ENCODE assay signal across 8 cellular contexts in the genomic region with DNA sequence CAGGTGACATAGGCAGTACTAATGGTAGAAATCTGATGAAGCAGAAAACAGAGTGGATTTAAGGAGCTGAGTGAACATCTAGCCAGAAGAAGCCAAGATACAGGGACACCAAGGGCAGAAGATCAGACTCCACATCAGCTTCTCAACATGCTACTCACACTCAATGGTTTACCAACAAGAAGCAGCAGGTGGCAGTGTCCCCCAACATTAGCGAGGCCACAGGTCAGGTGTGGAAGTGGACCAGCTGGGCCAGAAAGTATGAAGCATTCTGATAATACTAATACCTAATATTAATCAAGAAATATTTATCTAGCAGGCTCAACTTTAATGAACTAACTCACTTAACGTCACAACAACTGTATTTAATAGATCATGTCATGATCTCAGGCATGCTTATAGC.
DNase-seq lines count a peak whose midpoint lies in the region; ATAC-seq, FAIRE-seq and TF ChIP-seq lines count a peak whose summit lies in the region.

No MANE protein-coding gene starts in this region.

- H2AFZ ChIP-seq in PC-3 (ENCODE audit: low read length) = no peak overlapping the region

- H3K4me1 Mint-ChIP-seq in activated T-helper 1 cell treated with anti-CD3 and anti-CD28 coated beads, Interleukin-12 subunit alpha, Interleukin-12 subunit beta, Interleukin-2, Interleukin-4 antibody, amounts not matched to agents 30 ng/mL and 10 ng/mL and 1 ng/mL, durations not matched to agents 14 hours and 24 hours and 36 hours (ENCODE audit: low read depth) = no peaks in the 10 kb centered on the region

- CTCF ChIA-PET in A549 (lab: Yijun Ruan, JAX) (interaction anchor here (0.7 to 2.3 kb wide), 26 partner anchors 9 to 852 kb away, joined by 3 to 28 read pairs (median 4); partner anchors contain the start of gene TMEM184C), PC-3 (lab: Charles Lee) (interaction anchor here (0.5 to 1.7 kb wide), 5 partner anchors 74 to 848 kb away, joined by 3 to 29 read pairs (median 4); no protein-coding TSS in a partner anchor)

- BruUV-seq in PC-3 (replicated peaks; lab: Mats Ljungman, UMichigan) = no TSS peak

- no peak overlapping the region for H3K4me3 Mint-ChIP-seq in activated T-helper 1 cell treated with anti-CD3 and anti-CD28 coated beads, Interleukin-12 subunit alpha, Interleukin-12 subunit beta, Interleukin-2, Interleukin-4 antibody, amounts not matched to agents 30 ng/mL and 10 ng/mL and 1 ng/mL, durations not matched to agents 14 hours and 24 hours and 36 hours

- H3K27ac ChIP-seq in A549 = no peak overlapping the region
- H3K27ac ChIP-seq in PC-3 (ENCODE audit: low read length) = no peak overlapping the region

- TF ChIP-seq EP300 in A549 (IDR thresholded peaks at IDR 0.05) = no peak

- peak; percentile 72 to 84 for TF ChIP-seq RAD21 in A549 (conservative IDR thresholded peaks at IDR 0.05 in 1 of 2, IDR thresholded peaks at IDR 0.05 in 1 of 2)

- H3K9me3 ChIP-seq in A549 = no peaks in the 10 kb centered on the region
- no peaks in the 10 kb centered on the region for H3K9me3 ChIP-seq in PC-3 (ENCODE audit: low read length)

- H3K4me2 ChIP-seq in A549 = no peak overlapping the region
- H3K4me2 ChIP-seq in PC-3 (ENCODE audit: low read length) = no peak overlapping the region

- no peak overlapping the region for H3K27ac Mint-ChIP-seq in activated T-helper 1 cell treated with anti-CD3 and anti-CD28 coated beads, Interleukin-12 subunit alpha, Interleukin-12 subunit beta, Interleukin-2, Interleukin-4 antibody, amounts not matched to agents 30 ng/mL and 10 ng/mL and 1 ng/mL, durations not matched to agents 14 hours and 24 hours and 36 hours

- no peaks in the 10 kb centered on the region for H3K9me3 Mint-ChIP-seq in activated T-helper 1 cell treated with anti-CD3 and anti-CD28 coated beads, Interleukin-12 subunit alpha, Interleukin-12 subunit beta, Interleukin-2, Interleukin-4 antibody, amounts not matched to agents 30 ng/mL and 10 ng/mL and 1 ng/mL, durations not matched to agents 14 hours and 24 hours and 36 hours

- no peaks in the 10 kb centered on the region for H3K79me2 ChIP-seq in PC-3 (ENCODE audit: low read length)

- peak; percentile 63 for TF ChIP-seq CTCF in A549 (IDR thresholded peaks at IDR 0.05)
- TF ChIP-seq CTCF in PC-3 (conservative IDR thresholded peaks at IDR 0.05; ENCODE audit: low read depth, low read length) = peak; percentile 77
- peak in 1 of 3 donors; percentile 57 for TF ChIP-seq CTCF in omental fat pad (IDR thresholded peaks at IDR 0.05)

- DNase-seq in A549 (ENCODE audit: low read depth in 1 of 2, low spot score in 1 of 2) = peak; percentile 12 to 53
- DNase-seq in GM12891 (ENCODE audit: insufficient read length, low spot score) = no peak
- peak; percentile 72 for DNase-seq in PC-3
- DNase-seq in activated T-helper 1 cell treated with anti-CD3 and anti-CD28 coated beads, Interleukin-12 subunit alpha, Interleukin-12 subunit beta, Interleukin-2, Interleukin-4 antibody, amounts not matched to agents 30 ng/mL and 10 ng/mL and 1 ng/mL, durations not matched to agents 14 hours and 24 hours and 36 hours (ENCODE audit: low spot score) = peak; percentile 11
- DNase-seq in fibroblast of peridontal ligament (ENCODE audit: extremely low read depth) = peak; percentile 67
- DNase-seq in omental fat pad (ENCODE audit: low spot score) = peak; percentile 60
- no peak for DNase-seq in DMS79 (lab: John Stamatoyannopoulos, UW)

- POLR2A ChIA-PET in A549 (lab: Yijun Ruan, JAX) = interaction anchor here (1.3 kb wide), 1 partner anchor 78 kb away, joined by 5 read pairs; no protein-coding TSS in a partner anchor
- POLR2A ChIA-PET in PC-3 (lab: Charles Lee; ENCODE audit: unreplicated experiment) = interaction anchor here (0.6 kb wide), 1 partner anchor 325 kb away, joined by 6 read pairs; no protein-coding TSS in a partner anchor

- intact Hi-C loops in PC-3 (cut with micrococcal nuclease) = loop anchor here (1.0 to 5.0 kb wide), 3 partner anchors 78 to 848 kb away; no protein-coding TSS in a partner anchor
- intact Hi-C loops in activated T-helper 1 cell treated with anti-CD3 and anti-CD28 coated beads, Interleukin-12 subunit alpha, Interleukin-12 subunit beta, Interleukin-2, Interleukin-4 antibody, amounts not matched to agents 30 ng/mL and 10 ng/mL and 1 ng/mL, durations not matched to agents 14 hours and 24 hours and 36 hours (cut with micrococcal nuclease) = loop anchor here (1.0 kb wide), 1 partner anchor 78 kb away; no protein-coding TSS in a partner anchor

- H3K36me3 Mint-ChIP-seq in activated T-helper 1 cell treated with anti-CD3 and anti-CD28 coated beads, Interleukin-12 subunit alpha, Interleukin-12 subunit beta, Interleukin-2, Interleukin-4 antibody, amounts not matched to agents 30 ng/mL and 10 ng/mL and 1 ng/mL, durations not matched to agents 14 hours and 24 hours and 36 hours (ENCODE audit: low read depth) = no peaks in the 10 kb centered on the region

- H3K9me2 ChIP-seq in PC-3 (replicated peaks; ENCODE audit: low read length) = no peaks in the 10 kb centered on the region

- H3K36me3 ChIP-seq in PC-3 (ENCODE audit: low read depth, low read length) = no peaks in the 10 kb centered on the region

- H3K27me3 Mint-ChIP-seq in activated T-helper 1 cell treated with anti-CD3 and anti-CD28 coated beads, Interleukin-12 subunit alpha, Interleukin-12 subunit beta, Interleukin-2, Interleukin-4 antibody, amounts not matched to agents 30 ng/mL and 10 ng/mL and 1 ng/mL, durations not matched to agents 14 hours and 24 hours and 36 hours (ENCODE audit: insufficient read depth) = no peaks in the 10 kb centered on the region

- FAIRE-seq in A549 (lab: Jason Lieb, UNC) (no peak), GM12891 (lab: Jason Lieb, UNC) (peak; percentile 56)

- peaks cover 12% of the 10 kb centered on the region for H3K27me3 ChIP-seq in PC-3 (ENCODE audit: low read length)

- H3F3A ChIP-seq in PC-3 (ENCODE audit: low read length, unreplicated experiment) = no peaks in the 10 kb centered on the region

- H4K20me1 ChIP-seq in PC-3 (ENCODE audit: low read length) = no peaks in the 10 kb centered on the region

- no peak overlapping the region for H3K9ac ChIP-seq in PC-3 (ENCODE audit: low read length)

- TF ChIP-seq POLR2A in A549 (IDR thresholded peaks at IDR 0.05; ENCODE audit: low read length) = no peak
- TF ChIP-seq POLR2A in GM12891 (IDR thresholded peaks at IDR 0.05; ENCODE audit: low read depth, low read length) = no peak

- H3K4me1 ChIP-seq in A549 = no peaks in the 10 kb centered on the region
- H3K4me1 ChIP-seq in PC-3 (ENCODE audit: insufficient read depth, low read length) = no peaks in the 10 kb centered on the region

- WGBS in A549 (ENCODE audit: missing lambda C conversion rate) = 0% methylated on average over 2 of the region's 2 CpGs

- peak; percentile 94 to 95 for ATAC-seq in A549
- ATAC-seq in HG02840 (IDR thresholded peaks at IDR 0.05; ENCODE audit: low FRiP score, unreplicated experiment) = peak; percentile 64
- ATAC-seq in PC-3 = peak; percentile 85
- no peak for ATAC-seq in omental fat pad (ENCODE audit: low FRiP score)

- H3K4me3 ChIP-seq in A549 = no peak overlapping the region
- no peak overlapping the region for H3K4me3 ChIP-seq in PC-3 (ENCODE audit: low read length)

TF ChIP-seq in A549, 52 proteins besides CTCF, POLR2A, EP300 and RAD21:
- peak; percentile 71 for TF ChIP-seq SMC3 (IDR thresholded peaks at IDR 0.05)
- TF ChIP-seq, protein P1, sequence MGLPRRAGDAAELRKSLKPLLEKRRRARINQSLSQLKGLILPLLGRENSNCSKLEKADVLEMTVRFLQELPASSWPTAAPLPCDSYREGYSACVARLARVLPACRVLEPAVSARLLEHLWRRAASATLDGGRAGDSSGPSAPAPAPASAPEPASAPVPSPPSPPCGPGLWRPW (IDR thresholded peaks at IDR 0.05) = no peak
- TF ChIP-seq EHF (CRISPR knock-in tag; IDR thresholded peaks at IDR 0.05) = no peak

TF ChIP-seq in GM12891, 5 proteins besides CTCF, POLR2A, EP300 and RAD21:
- TF ChIP-seq SPI1 (IDR thresholded peaks at IDR 0.05; ENCODE audit: low read depth, low read length) (no peak), TAF1 (IDR thresholded peaks at IDR 0.05; ENCODE audit: low read depth, low read length) (no peak), PAX5 (IDR thresholded peaks at IDR 0.05; ENCODE audit: insufficient read depth, low read length, severe bottlenecking) (no peak), POU2F2 (IDR thresholded peaks at IDR 0.05; ENCODE audit: low read depth, low read length) (no peak), POLR2AphosphoS5 (IDR thresholded peaks at IDR 0.05; ENCODE audit: low read depth, low read length) (no peak)

Comparison
In these comparisons a context has a peak if more than half of its experiments do, and no peak if none do; other contexts are left out.
1. DNase-seq: peak in A549 (2 of 2), PC-3 (single experiment), activated T-helper 1 cell treated with anti-CD3 and anti-CD28 coated beads, Interleukin-12 subunit alpha, Interleukin-12 subunit beta, Interleukin-2, Interleukin-4 antibody, amounts not matched to agents 30 ng/mL and 10 ng/mL and 1 ng/mL, durations not matched to agents 14 hours and 24 hours and 36 hours (single experiment), fibroblast of peridontal ligament (single experiment) and omental fat pad (single experiment); none in GM12891 (single experiment) and DMS79 (single experiment).